Comparison of ENCODE assay signal across 22 cellular contexts in genomic region chr10:48595533-48595932, GRCh38. TPM values are rescaled to one million over a fixed set of nuclear protein-coding genes. Genes with fewer than 3 reads are reported as not detected.
"Had no signal": no experiment of that assay in that cellular context is flagged by ENCODE, and none has a peak within 500 bp of the region (broad histone marks: within the 10 kb centered on the region; RNA-seq: fewer than 3 reads in every experiment).

No MANE protein-coding gene starts in this region.

- DNase-seq: cortex of kidney; effector CD4-positive, alpha-beta T cell; foreskin fibroblast; gastrocnemius medialis; naive thymus-derived CD4-positive, alpha-beta T cell; nucleus accumbens; stimulated activated CD4-positive, alpha-beta T cell treated with anti-CD3 and anti-CD28 coated beads, Interleukin-12 subunit alpha, Interleukin-12 subunit beta, amount 100 ng/mL, for 4 hours; stimulated activated CD4-positive, alpha-beta T cell treated with anti-CD3 and anti-CD28 coated beads, Interleukin-1b, Interleukin-23, amount 100 ng/mL, for 48 hours; stimulated activated CD4-positive, alpha-beta T cell treated with anti-CD3 and anti-CD28 coated beads, Interleukin-4, amount 100 ng/mL, for 24 hours had no signal

- H3K4me3 ChIP-seq: gastrocnemius medialis, lung, prostate gland, right atrium auricular region, smooth muscle cell, thoracic aorta, tibial nerve, upper lobe of left lung had no signal

- ATAC-seq: esophagus mucosa; gastrocnemius medialis; naive thymus-derived CD4-positive, alpha-beta T cell; sciatic nerve; stimulated activated effector memory CD8-positive, alpha-beta T cell treated with anti-CD3 and anti-CD28 coated beads, Interleukin-12 subunit alpha, Interleukin-12 subunit beta, amount 100 ng/mL, for 72 hours had no signal

- H3K4me1 ChIP-seq: gastrocnemius medialis, prostate gland, tibial nerve, upper lobe of left lung had no signal

- H3K27me3 ChIP-seq: gastrocnemius medialis, right atrium auricular region, tibial nerve, upper lobe of left lung had no signal

- H3K4me2 ChIP-seq: smooth muscle cell had no signal

- H3K36me3 ChIP-seq: gastrocnemius medialis, prostate gland, right atrium auricular region, thoracic aorta, tibial nerve, upper lobe of left lung had no signal

- FAIRE-seq: keratinocyte, urothelium cell line had no signal

- H3K27ac ChIP-seq: epithelial cell of prostate, gastrocnemius medialis, prostate gland, right atrium auricular region, thoracic aorta, tibial nerve, upper lobe of left lung had no signal

- H3K9me3 ChIP-seq: gastrocnemius medialis, prostate gland, right atrium auricular region, thoracic aorta, tibial nerve, upper lobe of left lung had no signal

RNA-seq across cellular contexts. Expression of gene ARHGAP22, which starts 9.3 kb away (rescaled TPM):
- polyA plus RNA-seq: naive thymus-derived CD4-positive, alpha-beta T cell had no signal
